ENCODE assay signal across 1 cellular context in the genomic region with DNA sequence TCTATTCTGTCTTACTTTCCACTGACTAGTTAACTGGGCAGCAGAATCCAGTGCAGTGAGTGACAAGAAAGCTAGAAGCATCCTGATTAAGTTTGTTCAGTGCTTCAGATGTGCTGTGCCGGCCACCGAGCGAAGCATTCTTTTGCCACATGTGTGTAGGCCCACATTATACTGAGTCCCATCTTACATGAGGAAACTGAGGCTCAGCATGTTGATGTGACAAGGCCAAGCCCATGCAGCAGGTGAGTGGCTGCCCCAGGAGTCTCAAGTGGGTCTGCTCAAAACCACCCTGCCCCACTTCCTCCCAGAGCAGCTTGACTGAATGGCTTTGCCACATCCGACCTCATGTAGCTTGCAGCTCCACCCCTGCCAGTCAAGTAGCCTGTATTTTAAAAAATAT.
TF ChIP-seq lines count a peak whose summit lies in the region.

No MANE protein-coding gene starts in this region.

TF ChIP-seq in H1, 55 proteins besides CTCF, POLR2A, EP300 and RAD21:
- no peak for TF ChIP-seq CBX5 (IDR thresholded peaks at IDR 0.05; ENCODE audit: low read depth, low read length)
- TF ChIP-seq SUZ12 (IDR thresholded peaks at IDR 0.05; ENCODE audit: low read length) = no peak
- no peak for TF ChIP-seq HDAC6 (IDR thresholded peaks at IDR 0.05; ENCODE audit: low read depth, low read length)
- TF ChIP-seq JUN (IDR thresholded peaks at IDR 0.05; ENCODE audit: low read depth, low read length) = no peak
- no peak for TF ChIP-seq RNF2 (IDR thresholded peaks at IDR 0.05; ENCODE audit: borderline replicate concordance, low read depth, low read length, missing control alignments, poor library complexity, severe bottlenecking)
- TF ChIP-seq POLR2AphosphoS5 (IDR thresholded peaks at IDR 0.05; ENCODE audit: low read depth, low read length) = no peak
- TF ChIP-seq, protein P1, sequence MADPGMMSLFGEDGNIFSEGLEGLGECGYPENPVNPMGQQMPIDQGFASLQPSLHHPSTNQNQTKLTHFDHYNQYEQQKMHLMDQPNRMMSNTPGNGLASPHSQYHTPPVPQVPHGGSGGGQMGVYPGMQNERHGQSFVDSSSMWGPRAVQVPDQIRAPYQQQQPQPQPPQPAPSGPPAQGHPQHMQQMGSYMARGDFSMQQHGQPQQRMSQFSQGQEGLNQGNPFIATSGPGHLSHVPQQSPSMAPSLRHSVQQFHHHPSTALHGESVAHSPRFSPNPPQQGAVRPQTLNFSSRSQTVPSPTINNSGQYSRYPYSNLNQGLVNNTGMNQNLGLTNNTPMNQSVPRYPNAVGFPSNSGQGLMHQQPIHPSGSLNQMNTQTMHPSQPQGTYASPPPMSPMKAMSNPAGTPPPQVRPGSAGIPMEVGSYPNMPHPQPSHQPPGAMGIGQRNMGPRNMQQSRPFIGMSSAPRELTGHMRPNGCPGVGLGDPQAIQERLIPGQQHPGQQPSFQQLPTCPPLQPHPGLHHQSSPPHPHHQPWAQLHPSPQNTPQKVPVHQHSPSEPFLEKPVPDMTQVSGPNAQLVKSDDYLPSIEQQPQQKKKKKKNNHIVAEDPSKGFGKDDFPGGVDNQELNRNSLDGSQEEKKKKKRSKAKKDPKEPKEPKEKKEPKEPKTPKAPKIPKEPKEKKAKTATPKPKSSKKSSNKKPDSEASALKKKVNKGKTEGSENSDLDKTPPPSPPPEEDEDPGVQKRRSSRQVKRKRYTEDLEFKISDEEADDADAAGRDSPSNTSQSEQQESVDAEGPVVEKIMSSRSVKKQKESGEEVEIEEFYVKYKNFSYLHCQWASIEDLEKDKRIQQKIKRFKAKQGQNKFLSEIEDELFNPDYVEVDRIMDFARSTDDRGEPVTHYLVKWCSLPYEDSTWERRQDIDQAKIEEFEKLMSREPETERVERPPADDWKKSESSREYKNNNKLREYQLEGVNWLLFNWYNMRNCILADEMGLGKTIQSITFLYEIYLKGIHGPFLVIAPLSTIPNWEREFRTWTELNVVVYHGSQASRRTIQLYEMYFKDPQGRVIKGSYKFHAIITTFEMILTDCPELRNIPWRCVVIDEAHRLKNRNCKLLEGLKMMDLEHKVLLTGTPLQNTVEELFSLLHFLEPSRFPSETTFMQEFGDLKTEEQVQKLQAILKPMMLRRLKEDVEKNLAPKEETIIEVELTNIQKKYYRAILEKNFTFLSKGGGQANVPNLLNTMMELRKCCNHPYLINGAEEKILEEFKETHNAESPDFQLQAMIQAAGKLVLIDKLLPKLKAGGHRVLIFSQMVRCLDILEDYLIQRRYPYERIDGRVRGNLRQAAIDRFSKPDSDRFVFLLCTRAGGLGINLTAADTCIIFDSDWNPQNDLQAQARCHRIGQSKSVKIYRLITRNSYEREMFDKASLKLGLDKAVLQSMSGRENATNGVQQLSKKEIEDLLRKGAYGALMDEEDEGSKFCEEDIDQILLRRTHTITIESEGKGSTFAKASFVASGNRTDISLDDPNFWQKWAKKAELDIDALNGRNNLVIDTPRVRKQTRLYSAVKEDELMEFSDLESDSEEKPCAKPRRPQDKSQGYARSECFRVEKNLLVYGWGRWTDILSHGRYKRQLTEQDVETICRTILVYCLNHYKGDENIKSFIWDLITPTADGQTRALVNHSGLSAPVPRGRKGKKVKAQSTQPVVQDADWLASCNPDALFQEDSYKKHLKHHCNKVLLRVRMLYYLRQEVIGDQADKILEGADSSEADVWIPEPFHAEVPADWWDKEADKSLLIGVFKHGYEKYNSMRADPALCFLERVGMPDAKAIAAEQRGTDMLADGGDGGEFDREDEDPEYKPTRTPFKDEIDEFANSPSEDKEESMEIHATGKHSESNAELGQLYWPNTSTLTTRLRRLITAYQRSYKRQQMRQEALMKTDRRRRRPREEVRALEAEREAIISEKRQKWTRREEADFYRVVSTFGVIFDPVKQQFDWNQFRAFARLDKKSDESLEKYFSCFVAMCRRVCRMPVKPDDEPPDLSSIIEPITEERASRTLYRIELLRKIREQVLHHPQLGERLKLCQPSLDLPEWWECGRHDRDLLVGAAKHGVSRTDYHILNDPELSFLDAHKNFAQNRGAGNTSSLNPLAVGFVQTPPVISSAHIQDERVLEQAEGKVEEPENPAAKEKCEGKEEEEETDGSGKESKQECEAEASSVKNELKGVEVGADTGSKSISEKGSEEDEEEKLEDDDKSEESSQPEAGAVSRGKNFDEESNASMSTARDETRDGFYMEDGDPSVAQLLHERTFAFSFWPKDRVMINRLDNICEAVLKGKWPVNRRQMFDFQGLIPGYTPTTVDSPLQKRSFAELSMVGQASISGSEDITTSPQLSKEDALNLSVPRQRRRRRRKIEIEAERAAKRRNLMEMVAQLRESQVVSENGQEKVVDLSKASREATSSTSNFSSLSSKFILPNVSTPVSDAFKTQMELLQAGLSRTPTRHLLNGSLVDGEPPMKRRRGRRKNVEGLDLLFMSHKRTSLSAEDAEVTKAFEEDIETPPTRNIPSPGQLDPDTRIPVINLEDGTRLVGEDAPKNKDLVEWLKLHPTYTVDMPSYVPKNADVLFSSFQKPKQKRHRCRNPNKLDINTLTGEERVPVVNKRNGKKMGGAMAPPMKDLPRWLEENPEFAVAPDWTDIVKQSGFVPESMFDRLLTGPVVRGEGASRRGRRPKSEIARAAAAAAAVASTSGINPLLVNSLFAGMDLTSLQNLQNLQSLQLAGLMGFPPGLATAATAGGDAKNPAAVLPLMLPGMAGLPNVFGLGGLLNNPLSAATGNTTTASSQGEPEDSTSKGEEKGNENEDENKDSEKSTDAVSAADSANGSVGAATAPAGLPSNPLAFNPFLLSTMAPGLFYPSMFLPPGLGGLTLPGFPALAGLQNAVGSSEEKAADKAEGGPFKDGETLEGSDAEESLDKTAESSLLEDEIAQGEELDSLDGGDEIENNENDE (IDR thresholded peaks at IDR 0.05; ENCODE audit: insufficient replicate concordance, low read length) = no peak
- TF ChIP-seq FOSL1 (IDR thresholded peaks at IDR 0.05; ENCODE audit: insufficient read depth, low read depth, low read length) = no peak
- TF ChIP-seq SP2 (IDR thresholded peaks at IDR 0.05; ENCODE audit: low read length) = no peak
- TF ChIP-seq CREB1 (IDR thresholded peaks at IDR 0.05) = no peak
- no peak for TF ChIP-seq GTF2F1 (IDR thresholded peaks at IDR 0.05; ENCODE audit: borderline replicate concordance, low read depth, low read length)
- no peak for TF ChIP-seq SAP30 (IDR thresholded peaks at IDR 0.05; ENCODE audit: insufficient read depth, insufficient replicate concordance, low read length)
